In genomic region chr2:143145056-143145455, GRCh38 we compare ENCODE assay signal across 25 cellular contexts. TPM values are rescaled to one million over a fixed set of nuclear protein-coding genes. Genes with fewer than 3 reads are reported as not detected.
A peak's percentile ranks its signal among the peaks of the same experiment; 100 is the strongest.
DNase-seq lines count a peak whose midpoint lies in the region; ATAC-seq and TF ChIP-seq lines count a peak whose summit lies in the region.
"Had no signal": no experiment of that assay in that cellular context is flagged by ENCODE, and none has a peak within 500 bp of the region (broad histone marks: within the 10 kb centered on the region; RNA-seq: fewer than 3 reads in every experiment).

No MANE protein-coding gene starts in this region.

- H3K36me3 ChIP-seq in brain microvascular endothelial cell (replicated peaks), result no peaks in the 10 kb centered on the region
- H3K36me3 ChIP-seq: heart left ventricle, left lung, right lobe of liver had no signal

- H3K27me3 ChIP-seq in brain microvascular endothelial cell (replicated peaks), result no peaks in the 10 kb centered on the region
- H3K27me3 ChIP-seq: body of pancreas, left lung, right lobe of liver had no signal

- H3K4me3 ChIP-seq in brain microvascular endothelial cell (ENCODE audit: low read depth, low read length), result no peak overlapping the region
- H3K4me3 ChIP-seq: body of pancreas, heart left ventricle, left lung, right lobe of liver, SK-N-MC had no signal

- peaks cover 5% of the 10 kb centered on the region for H3K9me3 Mint-ChIP-seq in activated naive CD4-positive, alpha-beta T cell treated with anti-CD3 and anti-CD28 coated beads, Interleukin-2, amount 50 U/mL, for 24 hours
- no peaks in the 10 kb centered on the region for H3K9me3 Mint-ChIP-seq in activated naive CD4-positive, alpha-beta T cell treated with anti-CD3 and anti-CD28 coated beads, Interleukin-2, amount 50 U/mL, for 72 hours
- H3K9me3 Mint-ChIP-seq in stimulated activated memory B cell treated with anti-CD40 and anti-IgM and Interleukin-4, amounts not matched to agents 10 μg/mL and 1 μg/mL and 100 μg/mL, for 72 hours, result no peaks in the 10 kb centered on the region
- H3K9me3 Mint-ChIP-seq: activated naive CD8-positive, alpha-beta T cell treated with anti-CD3 and anti-CD28 coated beads, Interleukin-2, amount 10 ng/mL, durations not matched to agents 7 days and 5 days; nephron progenitor cell had no signal

- H3K27ac Mint-ChIP-seq in activated naive CD4-positive, alpha-beta T cell treated with anti-CD3 and anti-CD28 coated beads, Interleukin-2, amount 50 U/mL, for 24 hours, result peak overlapping the region; percentile 71
- peak overlapping the region in 1 of 2 donors; percentile 17 for H3K27ac Mint-ChIP-seq in activated naive CD4-positive, alpha-beta T cell treated with anti-CD3 and anti-CD28 coated beads, Interleukin-2, amount 50 U/mL, for 72 hours
- H3K27ac Mint-ChIP-seq in stimulated activated memory B cell treated with anti-CD40 and anti-IgM and Interleukin-4, amounts not matched to agents 10 μg/mL and 1 μg/mL and 100 μg/mL, for 72 hours, result peak overlapping the region; percentile 64
- H3K27ac Mint-ChIP-seq: activated naive CD8-positive, alpha-beta T cell treated with anti-CD3 and anti-CD28 coated beads, Interleukin-2, amount 10 ng/mL, durations not matched to agents 7 days and 5 days; nephron progenitor cell had no signal

- TF ChIP-seq CTCF in brain microvascular endothelial cell (IDR thresholded peaks at IDR 0.05; ENCODE audit: low read depth, low read length, missing control alignments), result no peak

- H3K36me3 Mint-ChIP-seq in activated naive CD4-positive, alpha-beta T cell treated with anti-CD3 and anti-CD28 coated beads, Interleukin-2, amount 50 U/mL, for 24 hours, result peaks cover 16% of the 10 kb centered on the region
- no peaks in the 10 kb centered on the region for H3K36me3 Mint-ChIP-seq in activated naive CD4-positive, alpha-beta T cell treated with anti-CD3 and anti-CD28 coated beads, Interleukin-2, amount 50 U/mL, for 72 hours
- peaks cover 25% of the 10 kb centered on the region for H3K36me3 Mint-ChIP-seq in stimulated activated memory B cell treated with anti-CD40 and anti-IgM and Interleukin-4, amounts not matched to agents 10 μg/mL and 1 μg/mL and 100 μg/mL, for 72 hours

- peaks cover 97% of the 10 kb centered on the region for H3K4me1 Mint-ChIP-seq in activated naive CD4-positive, alpha-beta T cell treated with anti-CD3 and anti-CD28 coated beads, Interleukin-2, amount 50 U/mL, for 24 hours
- peaks cover 83% of the 10 kb centered on the region for H3K4me1 Mint-ChIP-seq in stimulated activated memory B cell treated with anti-CD40 and anti-IgM and Interleukin-4, amounts not matched to agents 10 μg/mL and 1 μg/mL and 100 μg/mL, for 72 hours
- H3K4me1 Mint-ChIP-seq: nephron progenitor cell had no signal

- no peak for ATAC-seq in activated naive CD4-positive, alpha-beta T cell treated with anti-CD3 and anti-CD28 coated beads, Interleukin-2, amount 50 U/mL, for 72 hours
- ATAC-seq in stimulated activated memory B cell treated with anti-CD40 and anti-IgM and Interleukin-4, amounts not matched to agents 10 μg/mL and 1 μg/mL and 100 μg/mL, for 72 hours, result no peak
- ATAC-seq in GM19452 (IDR thresholded peaks at IDR 0.05; ENCODE audit: unreplicated experiment) (no peak), HG03460 (IDR thresholded peaks at IDR 0.05; ENCODE audit: unreplicated experiment) (no peak)
- ATAC-seq: body of pancreas, heart left ventricle, left lung, right lobe of liver had no signal

- in situ Hi-C loops in brain microvascular endothelial cell (cut with HindIII; ENCODE audit: low pct_ligation_motif_present, low sequenced_read_pairs), result no loop called here

- no peak for DNase-seq in activated naive CD4-positive, alpha-beta T cell treated with anti-CD3 and anti-CD28 coated beads, Interleukin-2, amount 50 U/mL, for 72 hours (ENCODE audit: low spot score in 2 of 2)
- DNase-seq in M059J (ENCODE audit: low read depth) (peak; percentile 3), kidney glomerular epithelial cell (lab: John Stamatoyannopoulos, UW) (peak; percentile 6), brain microvascular endothelial cell (no peak)
- DNase-seq: activated CD4-positive, alpha-beta T cell treated with anti-CD3 and anti-CD28 coated beads, Interleukin-2, amount 50 U/mL, for 4 hours; activated naive CD8-positive, alpha-beta T cell treated with anti-CD3 and anti-CD28 coated beads, Interleukin-2, amount 10 ng/mL, durations not matched to agents 7 days and 5 days; activated T-cell treated with anti-CD3 and anti-CD28 coated beads for 4 hours; body of pancreas; C1 segment of cervical spinal cord; heart left ventricle; left lung; NCI-H1092 treated with DMSO at 0.1 percent for 48 hours; NCI-H187 treated with DMSO at 0.1 percent for 48 hours; NCI-H226; NCI-H748 treated with DMSO at 0.1 percent for 48 hours; nephron progenitor cell; right lobe of liver; stimulated activated CD4-positive, alpha-beta T cell treated with anti-CD3 and anti-CD28 coated beads, Interleukin-12 subunit alpha, Interleukin-12 subunit beta, amount 100 ng/mL, for 4 hours; trophoblast cell had no signal

- H3K27ac ChIP-seq in brain microvascular endothelial cell, result no peak overlapping the region
- H3K27ac ChIP-seq: body of pancreas, epithelial cell of prostate, heart left ventricle, left lung, right lobe of liver, SK-N-MC had no signal

- peak overlapping the region; percentile 43 for H3K4me3 Mint-ChIP-seq in activated naive CD4-positive, alpha-beta T cell treated with anti-CD3 and anti-CD28 coated beads, Interleukin-2, amount 50 U/mL, for 24 hours
- H3K4me3 Mint-ChIP-seq in stimulated activated memory B cell treated with anti-CD40 and anti-IgM and Interleukin-4, amounts not matched to agents 10 μg/mL and 1 μg/mL and 100 μg/mL, for 72 hours, result no peak overlapping the region
- H3K4me3 Mint-ChIP-seq: activated naive CD8-positive, alpha-beta T cell treated with anti-CD3 and anti-CD28 coated beads, Interleukin-2, amount 10 ng/mL, durations not matched to agents 7 days and 5 days; nephron progenitor cell had no signal

- no peaks in the 10 kb centered on the region for H3K27me3 Mint-ChIP-seq in activated naive CD4-positive, alpha-beta T cell treated with anti-CD3 and anti-CD28 coated beads, Interleukin-2, amount 50 U/mL, for 24 hours
- H3K27me3 Mint-ChIP-seq in stimulated activated memory B cell treated with anti-CD40 and anti-IgM and Interleukin-4, amounts not matched to agents 10 μg/mL and 1 μg/mL and 100 μg/mL, for 72 hours, result no peaks in the 10 kb centered on the region
- H3K27me3 Mint-ChIP-seq: activated naive CD8-positive, alpha-beta T cell treated with anti-CD3 and anti-CD28 coated beads, Interleukin-2, amount 10 ng/mL, durations not matched to agents 7 days and 5 days had no signal

RNA-seq across cellular contexts. Expression of gene ARHGAP15, which starts 15.8 kb away (rescaled TPM):
- 100 to 1,000 TPM in 1 of 2 donors, 10 to 100 TPM in 1; 91.4 to 103 TPM for total RNA-seq in activated naive CD4-positive, alpha-beta T cell treated with anti-CD3 and anti-CD28 coated beads, Interleukin-2, amount 50 U/mL, for 72 hours
- not detected in 2 replicates for total RNA-seq in M059J (2014; rRNA removed; shearing (Covaris generic))

Comparison
In these comparisons a context has a peak if more than half of its experiments do, and no peak if none do; other contexts are left out.
1. DNase-seq: peak in M059J (single experiment) and kidney glomerular epithelial cell (single experiment); none in activated naive CD4-positive, alpha-beta T cell treated with anti-CD3 and anti-CD28 coated beads, Interleukin-2, amount 50 U/mL, for 72 hours (0 of 2) and brain microvascular endothelial cell (single experiment).
2. RNA of gene ARHGAP15, which starts 15.8 kb away (total RNA-seq): 91.4 to 103 TPM in activated naive CD4-positive, alpha-beta T cell treated with anti-CD3 and anti-CD28 coated beads, Interleukin-2, amount 50 U/mL, for 72 hours; not detected in M059J; every median in the first group is over 10 times any median in the second.